22 cellular contexts compared by ENCODE assay signal in the genomic region with DNA sequence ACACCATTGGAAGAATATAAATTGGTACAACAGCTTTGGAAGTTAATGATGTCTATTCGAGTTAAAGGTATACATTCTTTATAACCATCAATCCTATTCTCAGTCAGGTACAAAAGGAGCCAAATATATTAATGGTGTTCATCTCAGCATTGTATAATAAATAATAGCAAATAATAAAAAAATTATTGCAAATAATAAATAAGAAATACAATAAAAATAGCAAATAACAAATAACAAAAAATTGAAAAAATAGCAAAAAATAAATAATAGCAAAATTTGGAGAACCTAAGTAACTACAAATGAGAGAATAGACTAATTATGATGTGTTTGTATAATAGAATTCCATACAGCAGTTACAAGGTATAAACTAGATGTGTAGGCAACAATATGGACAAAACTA. TPM values are rescaled to one million over a fixed set of nuclear protein-coding genes. Genes with fewer than 3 reads are reported as not detected.
DNase-seq lines count a peak whose midpoint lies in the region; ATAC-seq, FAIRE-seq and TF ChIP-seq lines count a peak whose summit lies in the region.
"Had no signal": no experiment of that assay in that cellular context is flagged by ENCODE, and none has a peak within 500 bp of the region (broad histone marks: within the 10 kb centered on the region; RNA-seq: fewer than 3 reads in every experiment).

No MANE protein-coding gene starts in this region.

- no peaks in the 10 kb centered on the region for H3K27me3 ChIP-seq in small intestine (ENCODE audit: control insufficient read depth in 2 of 2, insufficient read depth in 2 of 2, low read length in 2 of 2)
- no peaks in the 10 kb centered on the region for H3K27me3 ChIP-seq in uterus
- H3K27me3 ChIP-seq: BLaER1 had no signal

- H3K36me3 Mint-ChIP-seq in WTC11 = no peaks in the 10 kb centered on the region
- H3K36me3 Mint-ChIP-seq: CD4-positive, CD25-positive, alpha-beta regulatory T cell; CD8-positive, alpha-beta T cell had no signal

- DNase-seq in WTC11 (ENCODE audit: low spot score) (no peak), frontal cortex (ENCODE audit: low spot score in 2 of 2) (no peak), small intestine (no peak), GF-D8 (lab: John Stamatoyannopoulos, UW) (no peak), uterus (no peak), UCSD-AML1 (lab: John Stamatoyannopoulos, UW; ENCODE audit: unreplicated experiment) (no peak)
- DNase-seq: CD4-positive, CD25-positive, alpha-beta regulatory T cell; CD8-positive, alpha-beta T cell; DMS 273 treated with DMSO at 0.1 percent for 48 hours; DMS79; EL; GDM1; GOT3; HFFc6 had no signal

- no peak overlapping the region for H3K4me3 Mint-ChIP-seq in WTC11
- H3K4me3 Mint-ChIP-seq: B cell; CD4-positive, CD25-positive, alpha-beta regulatory T cell; CD8-positive, alpha-beta T cell; HFFc6 had no signal

- POLR2A ChIA-PET in WTC11 (lab: Charles Lee) = no interaction called here

- H3K4me1 ChIP-seq in small intestine (ENCODE audit: control insufficient read depth in 2 of 2, insufficient read depth in 1 of 2, low read depth in 1 of 2, low read length in 1 of 2) (no peaks in the 10 kb centered on the region), uterus (no peaks in the 10 kb centered on the region)
- H3K4me1 ChIP-seq: HAP-1 had no signal

- no peaks in the 10 kb centered on the region for H3K27me3 Mint-ChIP-seq in WTC11 (ENCODE audit: low read depth)
- H3K27me3 Mint-ChIP-seq: B cell had no signal

- H3K9me3 Mint-ChIP-seq in WTC11 = no peaks in the 10 kb centered on the region; the same call in 1 of the 2 replicates
- H3K9me3 Mint-ChIP-seq: CD8-positive, alpha-beta T cell; HFFc6 had no signal

- TF ChIP-seq POLR2A in uterus (IDR thresholded peaks at IDR 0.05) = no peak

- peaks cover 5% of the 10 kb centered on the region for H3K4me1 Mint-ChIP-seq in WTC11
- H3K4me1 Mint-ChIP-seq: CD4-positive, CD25-positive, alpha-beta regulatory T cell had no signal

- H3K4me3 ChIP-seq in small intestine (ENCODE audit: low read depth in 1 of 2, low read length in 2 of 2) (no peak overlapping the region), uterus (no peak overlapping the region)
- H3K4me3 ChIP-seq: BLaER1, HAP-1 had no signal

- intact Hi-C loops in uterus (cut with DNase I; ENCODE audit: low total_unique reads) = no loop called here

- 45 to 94% (median 51%) methylated on average over 1 of the region's 1 CpG for WGBS in small intestine, 3 donors

- H3K27ac ChIP-seq in small intestine (ENCODE audit: low read depth in 1 of 2, low read length in 1 of 2) = no peak overlapping the region
- H3K27ac ChIP-seq in uterus = no peak overlapping the region
- H3K27ac ChIP-seq: BLaER1, C4-2B had no signal

- peak; percentile 43 for FAIRE-seq in frontal cortex (lab: Jason Lieb, UNC)
- FAIRE-seq in small intestine (lab: Jason Lieb, UNC) = peak; percentile 85
- FAIRE-seq: D721Med, GM12891, GM18507, H54 had no signal

- TF ChIP-seq CTCF in WTC11 (IDR thresholded peaks at IDR 0.05) (no peak), uterus (IDR thresholded peaks at IDR 0.05) (no peak)

- no peak overlapping the region for H3K27ac Mint-ChIP-seq in WTC11
- H3K27ac Mint-ChIP-seq: B cell; CD4-positive, CD25-positive, alpha-beta regulatory T cell; CD8-positive, alpha-beta T cell; HFFc6 had no signal

- CTCF ChIA-PET in WTC11 (lab: Charles Lee) = no interaction called here

- no peak for ATAC-seq in WTC11
- ATAC-seq: CD8-positive, alpha-beta T cell had no signal

- no peaks in the 10 kb centered on the region for H3K9me3 ChIP-seq in small intestine (ENCODE audit: control insufficient read depth, low read depth)
- H3K9me3 ChIP-seq in uterus = no peaks in the 10 kb centered on the region
- H3K9me3 ChIP-seq: HAP-1 had no signal

- no peaks in the 10 kb centered on the region for H3K36me3 ChIP-seq in small intestine (ENCODE audit: control insufficient read depth in 2 of 2, insufficient read depth in 2 of 2, low read length in 2 of 2)
- H3K36me3 ChIP-seq in uterus = no peaks in the 10 kb centered on the region
- H3K36me3 ChIP-seq: BLaER1, HAP-1 had no signal

TF ChIP-seq in WTC11, 78 proteins besides CTCF, POLR2A, EP300 and RAD21:
- peak; percentile 94 for TF ChIP-seq HMGA2 (CRISPR knock-in tag; IDR thresholded peaks at IDR 0.05)
- no peak for TF ChIP-seq CBFB (CRISPR knock-in tag; IDR thresholded peaks at IDR 0.05; ENCODE audit: low read depth)

RNA-seq across cellular contexts. Expression of a gene that starts 25.6 kb away (rescaled TPM):
- total RNA-seq in WTC11 (2021) = 8.0 to 10.3 TPM (median 8.8 TPM) in 3 replicates
- 113 TPM for total RNA-seq in frontal cortex
- 10 to 100 TPM in 2 of 3 donors, 1 to 10 TPM in 1; 10.0 to 15.7 (median 12.3) TPM for polyA plus RNA-seq in small intestine
- 10 to 100 TPM; 16.1 to 81.9 (median 36.4) TPM for total RNA-seq in uterus
